In the genomic region with DNA sequence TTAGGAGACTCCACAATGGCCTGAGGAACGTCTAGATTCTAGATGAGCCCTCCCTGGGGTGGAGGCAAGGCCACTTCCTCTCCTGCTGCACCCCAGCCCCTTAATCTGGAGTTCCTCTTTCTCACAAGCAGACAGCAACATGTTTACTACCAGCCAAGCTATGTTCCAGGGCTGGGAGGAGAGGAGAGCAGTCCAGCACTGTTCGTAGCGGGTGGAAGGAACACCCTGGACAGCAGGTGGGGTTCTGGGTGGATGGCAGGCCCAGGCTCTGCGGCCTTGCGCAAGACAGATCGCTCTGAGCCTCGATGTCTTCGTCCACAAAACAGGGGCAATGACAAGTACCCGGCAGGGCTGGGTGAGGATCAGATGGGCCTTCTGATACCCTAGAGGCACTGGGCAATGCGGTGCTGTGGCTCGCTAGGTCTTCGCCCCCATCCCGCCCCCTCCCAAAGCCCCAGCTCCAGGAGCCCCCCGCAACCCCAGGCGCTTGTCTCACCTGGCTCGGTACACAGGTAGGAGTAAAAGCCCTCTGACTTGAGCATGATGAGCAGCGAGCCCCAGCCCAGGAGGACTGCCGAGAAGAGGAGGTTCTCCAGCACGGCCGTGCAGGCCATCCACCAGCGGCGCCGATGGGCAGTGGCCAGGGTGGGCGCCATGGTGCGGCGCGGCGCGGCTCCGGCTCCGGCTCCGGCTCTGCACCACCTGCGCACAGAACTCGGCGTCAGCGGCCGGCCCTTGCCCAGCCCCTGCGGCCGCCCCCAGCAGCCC, we compare ENCODE assay signal across 1 cellular context.
TF ChIP-seq lines count a peak whose summit lies in the region.

No MANE protein-coding gene starts in this region.

TF ChIP-seq in HEK293, 187 proteins besides CTCF, POLR2A, EP300 and RAD21:
- TF ChIP-seq, protein P1, sequence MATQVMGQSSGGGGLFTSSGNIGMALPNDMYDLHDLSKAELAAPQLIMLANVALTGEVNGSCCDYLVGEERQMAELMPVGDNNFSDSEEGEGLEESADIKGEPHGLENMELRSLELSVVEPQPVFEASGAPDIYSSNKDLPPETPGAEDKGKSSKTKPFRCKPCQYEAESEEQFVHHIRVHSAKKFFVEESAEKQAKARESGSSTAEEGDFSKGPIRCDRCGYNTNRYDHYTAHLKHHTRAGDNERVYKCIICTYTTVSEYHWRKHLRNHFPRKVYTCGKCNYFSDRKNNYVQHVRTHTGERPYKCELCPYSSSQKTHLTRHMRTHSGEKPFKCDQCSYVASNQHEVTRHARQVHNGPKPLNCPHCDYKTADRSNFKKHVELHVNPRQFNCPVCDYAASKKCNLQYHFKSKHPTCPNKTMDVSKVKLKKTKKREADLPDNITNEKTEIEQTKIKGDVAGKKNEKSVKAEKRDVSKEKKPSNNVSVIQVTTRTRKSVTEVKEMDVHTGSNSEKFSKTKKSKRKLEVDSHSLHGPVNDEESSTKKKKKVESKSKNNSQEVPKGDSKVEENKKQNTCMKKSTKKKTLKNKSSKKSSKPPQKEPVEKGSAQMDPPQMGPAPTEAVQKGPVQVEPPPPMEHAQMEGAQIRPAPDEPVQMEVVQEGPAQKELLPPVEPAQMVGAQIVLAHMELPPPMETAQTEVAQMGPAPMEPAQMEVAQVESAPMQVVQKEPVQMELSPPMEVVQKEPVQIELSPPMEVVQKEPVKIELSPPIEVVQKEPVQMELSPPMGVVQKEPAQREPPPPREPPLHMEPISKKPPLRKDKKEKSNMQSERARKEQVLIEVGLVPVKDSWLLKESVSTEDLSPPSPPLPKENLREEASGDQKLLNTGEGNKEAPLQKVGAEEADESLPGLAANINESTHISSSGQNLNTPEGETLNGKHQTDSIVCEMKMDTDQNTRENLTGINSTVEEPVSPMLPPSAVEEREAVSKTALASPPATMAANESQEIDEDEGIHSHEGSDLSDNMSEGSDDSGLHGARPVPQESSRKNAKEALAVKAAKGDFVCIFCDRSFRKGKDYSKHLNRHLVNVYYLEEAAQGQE (tag by site-specific recombination; IDR thresholded peaks at IDR 0.05), result 0 out of 2 replicates have a peak, but pooled peaks have one; percentile 35
- TF ChIP-seq, protein P2, sequence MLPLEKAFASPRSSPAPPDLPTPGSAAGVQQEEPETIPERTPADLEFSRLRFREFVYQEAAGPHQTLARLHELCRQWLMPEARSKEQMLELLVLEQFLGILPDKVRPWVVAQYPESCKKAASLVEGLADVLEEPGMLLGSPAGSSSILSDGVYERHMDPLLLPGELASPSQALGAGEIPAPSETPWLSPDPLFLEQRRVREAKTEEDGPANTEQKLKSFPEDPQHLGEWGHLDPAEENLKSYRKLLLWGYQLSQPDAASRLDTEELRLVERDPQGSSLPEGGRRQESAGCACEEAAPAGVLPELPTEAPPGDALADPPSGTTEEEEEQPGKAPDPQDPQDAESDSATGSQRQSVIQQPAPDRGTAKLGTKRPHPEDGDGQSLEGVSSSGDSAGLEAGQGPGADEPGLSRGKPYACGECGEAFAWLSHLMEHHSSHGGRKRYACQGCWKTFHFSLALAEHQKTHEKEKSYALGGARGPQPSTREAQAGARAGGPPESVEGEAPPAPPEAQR (tag by site-specific recombination; IDR thresholded peaks at IDR 0.05), result no peak
